ENCODE assay signal across 1 cellular context in genomic region chr1:26784023-26784871, GRCh38.
TF ChIP-seq lines count a peak whose summit lies in the region.

No MANE protein-coding gene starts in this region.

TF ChIP-seq in K562, 482 proteins besides CTCF, POLR2A, EP300 and RAD21 (continued from another document and continues in another):
- TF ChIP-seq HDAC6 (IDR thresholded peaks at IDR 0.05; ENCODE audit: low read depth, low read length) (no peak), SNIP1 (IDR thresholded peaks at IDR 0.05; ENCODE audit: low read depth) (no peak), KLF6 (CRISPR knock-in tag; IDR thresholded peaks at IDR 0.05; ENCODE audit: borderline replicate concordance) (no peak), GTF2A2 (tag; IDR thresholded peaks at IDR 0.05) (0 out of 2 replicates have a peak, but pooled peaks have one; percentile 9), THRB (CRISPR knock-in tag; conservative IDR thresholded peaks at IDR 0.05) (0 out of 2 replicates have a peak, but pooled peaks have one; percentile 40), CXXC5 (CRISPR knock-in tag; IDR thresholded peaks at IDR 0.05) (no peak), NR2C1 (IDR thresholded peaks at IDR 0.05) (peak; percentile 76), NR2C1 (tag; IDR thresholded peaks at IDR 0.05) (peak; percentile 82), CEBPB (tag; IDR thresholded peaks at IDR 0.05) (no peak), PURB (CRISPR knock-in tag; IDR thresholded peaks at IDR 0.05; ENCODE audit: low read depth) (no peak), NKRF (IDR thresholded peaks at IDR 0.05; ENCODE audit: borderline replicate concordance) (no peak), FOXA3 (CRISPR knock-in tag; conservative IDR thresholded peaks at IDR 0.05 in 1 of 2, IDR thresholded peaks at IDR 0.05 in 1 of 2) (peak in 1 of 2 experiments; percentile 72; a peak in 2 of 4 replicates), THAP12 (CRISPR knock-in tag; IDR thresholded peaks at IDR 0.05) (no peak), HMGN3 (IDR thresholded peaks at IDR 0.05; ENCODE audit: borderline replicate concordance, extremely low read depth, insufficient read length, low read depth, low read length) (no peak), CBX8 (IDR thresholded peaks at IDR 0.05; ENCODE audit: borderline replicate concordance, extremely low read depth, low read depth, low read length, poor library complexity, severe bottlenecking) (no peak), ZSCAN29 (IDR thresholded peaks at IDR 0.05) (no peak), CC2D1A (IDR thresholded peaks at IDR 0.05) (no peak), PRMT5 (CRISPR knock-in tag; IDR thresholded peaks at IDR 0.05) (no peak), GABPA (tag; conservative IDR thresholded peaks at IDR 0.05; ENCODE audit: low read depth) (no peak), TCF7L2 (IDR thresholded peaks at IDR 0.05; ENCODE audit: low read depth, low read length) (0 out of 2 replicates have a peak, but pooled peaks have one; percentile 34), SMAD3 (CRISPR knock-in tag; conservative IDR thresholded peaks at IDR 0.05) (no peak), ZNF507 (tag; conservative IDR thresholded peaks at IDR 0.05) (no peak), ARID2 (IDR thresholded peaks at IDR 0.05) (no peak), NFIC (IDR thresholded peaks at IDR 0.05) (peak; percentile 98), ZNF77 (CRISPR knock-in tag; IDR thresholded peaks at IDR 0.05) (no peak), NR4A1 (CRISPR knock-in tag; IDR thresholded peaks at IDR 0.05) (no peak), NR4A1 (tag; IDR thresholded peaks at IDR 0.05) (peak; percentile 53; the same call in 1 of the 2 replicates), E2F3 (CRISPR knock-in tag; IDR thresholded peaks at IDR 0.05) (no peak), ZNF589 (CRISPR knock-in tag; IDR thresholded peaks at IDR 0.05; ENCODE audit: low read depth) (0 out of 2 replicates have a peak, but pooled peaks have one; percentile 38), RAD51 (IDR thresholded peaks at IDR 0.05; ENCODE audit: borderline replicate concordance, low read depth) (no peak), FOXM1 (IDR thresholded peaks at IDR 0.05; ENCODE audit: low read depth) (no peak), FOXM1 (CRISPR knock-in tag; IDR thresholded peaks at IDR 0.05; ENCODE audit: low read depth) (no peak), LCOR (CRISPR knock-in tag; IDR thresholded peaks at IDR 0.05) (peak; percentile 99), POLR2AphosphoS2 (IDR thresholded peaks at IDR 0.05; ENCODE audit: low read length) (peak; percentile 63; the same call in 1 of the 2 replicates), GATA2 (CRISPR knock-in tag; IDR thresholded peaks at IDR 0.05) (no peak), RBBP5 (IDR thresholded peaks at IDR 0.05; ENCODE audit: borderline replicate concordance, insufficient read depth, low read length, poor library complexity, severe bottlenecking) (peak; percentile 13), SFPQ (IDR thresholded peaks at IDR 0.05; ENCODE audit: low read depth, low read length) (no peak), ZNF436 (CRISPR knock-in tag; IDR thresholded peaks at IDR 0.05) (no peak), MAZ (CRISPR knock-in tag; conservative IDR thresholded peaks at IDR 0.05 in 1 of 2, IDR thresholded peaks at IDR 0.05 in 1 of 2) (peak; percentile 18 to 75; a peak in 2 of 4 replicates), ZBTB43 (CRISPR knock-in tag; IDR thresholded peaks at IDR 0.05) (0 out of 2 replicates have a peak, but pooled peaks have one; percentile 17), ZNF778 (CRISPR knock-in tag; IDR thresholded peaks at IDR 0.05) (no peak), SOX6 (IDR thresholded peaks at IDR 0.05) (no peak; the same call in 1 of the 2 replicates), ZNF263 (CRISPR knock-in tag; IDR thresholded peaks at IDR 0.05; ENCODE audit: borderline replicate concordance) (no peak), ETV6 (IDR thresholded peaks at IDR 0.05; ENCODE audit: borderline replicate concordance in 1 of 2, low read depth in 2 of 2, low read length in 1 of 2) (peak in 1 of 2 experiments; percentile 32; a peak in 1 of 4 replicates), ETV6 (CRISPR knock-in tag; IDR thresholded peaks at IDR 0.05; ENCODE audit: borderline replicate concordance) (no peak), CSDE1 (IDR thresholded peaks at IDR 0.05) (no peak), PHTF2 (CRISPR knock-in tag; IDR thresholded peaks at IDR 0.05) (no peak), ZNF512 (tag; IDR thresholded peaks at IDR 0.05) (no peak)
- TF ChIP-seq, protein P1, sequence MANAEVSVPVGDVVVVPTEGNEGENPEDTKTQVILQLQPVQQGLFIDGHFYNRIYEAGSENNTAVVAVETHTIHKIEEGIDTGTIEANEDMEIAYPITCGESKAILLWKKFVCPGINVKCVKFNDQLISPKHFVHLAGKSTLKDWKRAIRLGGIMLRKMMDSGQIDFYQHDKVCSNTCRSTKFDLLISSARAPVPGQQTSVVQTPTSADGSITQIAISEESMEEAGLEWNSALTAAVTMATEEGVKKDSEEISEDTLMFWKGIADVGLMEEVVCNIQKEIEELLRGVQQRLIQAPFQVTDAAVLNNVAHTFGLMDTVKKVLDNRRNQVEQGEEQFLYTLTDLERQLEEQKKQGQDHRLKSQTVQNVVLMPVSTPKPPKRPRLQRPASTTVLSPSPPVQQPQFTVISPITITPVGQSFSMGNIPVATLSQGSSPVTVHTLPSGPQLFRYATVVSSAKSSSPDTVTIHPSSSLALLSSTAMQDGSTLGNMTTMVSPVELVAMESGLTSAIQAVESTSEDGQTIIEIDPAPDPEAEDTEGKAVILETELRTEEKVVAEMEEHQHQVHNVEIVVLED (CRISPR knock-in tag; IDR thresholded peaks at IDR 0.05): no peak
- TF ChIP-seq, protein P2, sequence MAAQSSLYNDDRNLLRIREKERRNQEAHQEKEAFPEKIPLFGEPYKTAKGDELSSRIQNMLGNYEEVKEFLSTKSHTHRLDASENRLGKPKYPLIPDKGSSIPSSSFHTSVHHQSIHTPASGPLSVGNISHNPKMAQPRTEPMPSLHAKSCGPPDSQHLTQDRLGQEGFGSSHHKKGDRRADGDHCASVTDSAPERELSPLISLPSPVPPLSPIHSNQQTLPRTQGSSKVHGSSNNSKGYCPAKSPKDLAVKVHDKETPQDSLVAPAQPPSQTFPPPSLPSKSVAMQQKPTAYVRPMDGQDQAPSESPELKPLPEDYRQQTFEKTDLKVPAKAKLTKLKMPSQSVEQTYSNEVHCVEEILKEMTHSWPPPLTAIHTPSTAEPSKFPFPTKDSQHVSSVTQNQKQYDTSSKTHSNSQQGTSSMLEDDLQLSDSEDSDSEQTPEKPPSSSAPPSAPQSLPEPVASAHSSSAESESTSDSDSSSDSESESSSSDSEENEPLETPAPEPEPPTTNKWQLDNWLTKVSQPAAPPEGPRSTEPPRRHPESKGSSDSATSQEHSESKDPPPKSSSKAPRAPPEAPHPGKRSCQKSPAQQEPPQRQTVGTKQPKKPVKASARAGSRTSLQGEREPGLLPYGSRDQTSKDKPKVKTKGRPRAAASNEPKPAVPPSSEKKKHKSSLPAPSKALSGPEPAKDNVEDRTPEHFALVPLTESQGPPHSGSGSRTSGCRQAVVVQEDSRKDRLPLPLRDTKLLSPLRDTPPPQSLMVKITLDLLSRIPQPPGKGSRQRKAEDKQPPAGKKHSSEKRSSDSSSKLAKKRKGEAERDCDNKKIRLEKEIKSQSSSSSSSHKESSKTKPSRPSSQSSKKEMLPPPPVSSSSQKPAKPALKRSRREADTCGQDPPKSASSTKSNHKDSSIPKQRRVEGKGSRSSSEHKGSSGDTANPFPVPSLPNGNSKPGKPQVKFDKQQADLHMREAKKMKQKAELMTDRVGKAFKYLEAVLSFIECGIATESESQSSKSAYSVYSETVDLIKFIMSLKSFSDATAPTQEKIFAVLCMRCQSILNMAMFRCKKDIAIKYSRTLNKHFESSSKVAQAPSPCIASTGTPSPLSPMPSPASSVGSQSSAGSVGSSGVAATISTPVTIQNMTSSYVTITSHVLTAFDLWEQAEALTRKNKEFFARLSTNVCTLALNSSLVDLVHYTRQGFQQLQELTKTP (IDR thresholded peaks at IDR 0.05; ENCODE audit: low read depth in 1 of 2, partially characterized antibody in 2 of 2): peak in 1 of 2 experiments; percentile 53
- TF ChIP-seq, protein P3, sequence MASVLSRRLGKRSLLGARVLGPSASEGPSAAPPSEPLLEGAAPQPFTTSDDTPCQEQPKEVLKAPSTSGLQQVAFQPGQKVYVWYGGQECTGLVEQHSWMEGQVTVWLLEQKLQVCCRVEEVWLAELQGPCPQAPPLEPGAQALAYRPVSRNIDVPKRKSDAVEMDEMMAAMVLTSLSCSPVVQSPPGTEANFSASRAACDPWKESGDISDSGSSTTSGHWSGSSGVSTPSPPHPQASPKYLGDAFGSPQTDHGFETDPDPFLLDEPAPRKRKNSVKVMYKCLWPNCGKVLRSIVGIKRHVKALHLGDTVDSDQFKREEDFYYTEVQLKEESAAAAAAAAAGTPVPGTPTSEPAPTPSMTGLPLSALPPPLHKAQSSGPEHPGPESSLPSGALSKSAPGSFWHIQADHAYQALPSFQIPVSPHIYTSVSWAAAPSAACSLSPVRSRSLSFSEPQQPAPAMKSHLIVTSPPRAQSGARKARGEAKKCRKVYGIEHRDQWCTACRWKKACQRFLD (CRISPR knock-in tag; IDR thresholded peaks at IDR 0.05): no peak
- TF ChIP-seq, protein P4, sequence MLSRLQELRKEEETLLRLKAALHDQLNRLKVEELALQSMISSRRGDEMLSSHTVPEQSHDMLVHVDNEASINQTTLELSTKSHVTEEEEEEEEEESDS (CRISPR knock-in tag; IDR thresholded peaks at IDR 0.05): no peak
